10 cellular contexts compared by ENCODE assay signal in genomic region chr1:223230161-223230881, GRCh38.
DNase-seq lines count a peak whose midpoint lies in the region; ATAC-seq and TF ChIP-seq lines count a peak whose summit lies in the region.
"Had no signal": no experiment of that assay in that cellular context is flagged by ENCODE, and none has a peak within 500 bp of the region (broad histone marks: within the 10 kb centered on the region; RNA-seq: fewer than 3 reads in every experiment).

No MANE protein-coding gene starts in this region.

- no peak for TF ChIP-seq CTCF in HCT116 (IDR thresholded peaks at IDR 0.05 in 2 of 3, conservative IDR thresholded peaks at IDR 0.05 in 1 of 3; ENCODE audit: borderline replicate concordance in 1 of 3, insufficient read depth in 1 of 3, low read depth in 2 of 3, low read length in 2 of 3)

- no TSS peak for BruUV-seq in HCT116 (replicated peaks; lab: Mats Ljungman, UMichigan)

- RAD21 ChIA-PET in HCT116 (lab: Charles Lee; ENCODE audit: low non-redundant PET in 1 of 2, low total read pairs in 2 of 2, uncharacterized antibody in 2 of 2, unreplicated experiment in 2 of 2): interaction anchor here in 1 of 2 experiments (0.6 kb wide), 1 partner anchor 1021 kb away, joined by 3 read pairs; no protein-coding TSS in a partner anchor

- peak overlapping the region in 1 of 2 experiments; percentile 24; a peak in 1 of 4 replicates for H3K4me3 ChIP-seq in HCT116 (replicated peaks in 1 of 2; ENCODE audit: low read depth in 1 of 2, low read length in 2 of 2)
- no peak overlapping the region for H3K4me3 ChIP-seq in SJCRH30
- H3K4me3 ChIP-seq: cardiac muscle cell had no signal

- no peaks in the 10 kb centered on the region for H3K9me2 ChIP-seq in HCT116 (ENCODE audit: insufficient read depth)

- no peak for TF ChIP-seq RAD21 in HCT116 (IDR thresholded peaks at IDR 0.05; ENCODE audit: low read depth)

- H3K4me2 ChIP-seq in HCT116 (ENCODE audit: low read length): peak overlapping the region; percentile 62

- H3K79me2 ChIP-seq in HCT116 (ENCODE audit: insufficient read depth, low read length): no peaks in the 10 kb centered on the region

- no peak overlapping the region for H3K9ac ChIP-seq in HCT116 (ENCODE audit: low read length)

- POLR2A ChIA-PET in HCT116 (lab: Charles Lee): no interaction called here

- peak overlapping the region; percentile 90 for H2AFZ ChIP-seq in HCT116 (ENCODE audit: low read depth, low read length, poor library complexity, severe bottlenecking)

- H3K36me3 ChIP-seq in HCT116 (ENCODE audit: control insufficient read depth in 1 of 2, insufficient read depth in 2 of 2, low read length in 2 of 2) (no peaks in the 10 kb centered on the region), SJCRH30 (no peaks in the 10 kb centered on the region)
- H3K36me3 ChIP-seq: cardiac muscle cell had no signal

- no peak for TF ChIP-seq POLR2A in HCT116 (IDR thresholded peaks at IDR 0.05; ENCODE audit: borderline replicate concordance, extremely low read depth, insufficient read depth, insufficient read length)

- CTCF ChIA-PET in HCT116 (lab: Charles Lee): no interaction called here

- H4K20me1 ChIP-seq in HCT116 (ENCODE audit: insufficient read depth): no peaks in the 10 kb centered on the region

- H3K4me1 ChIP-seq in HCT116 (ENCODE audit: control insufficient read depth in 1 of 2, insufficient read depth in 2 of 2, low read length in 2 of 2): peaks cover 17 to 49% of the 10 kb centered on the region in 2 experiments
- peaks cover 4% of the 10 kb centered on the region for H3K4me1 ChIP-seq in SJCRH30

- peak; percentile 63 for DNase-seq in 8988T
- peak; percentile 41 for DNase-seq in HCT116 (ENCODE audit: low read depth, low spot score)
- peak; percentile 75 for DNase-seq in activated CD8-positive, alpha-beta memory T cell treated with anti-CD3 and anti-CD28 coated beads, Interleukin-2, amount 50 U/mL, for 48 hours
- DNase-seq in fibroblast of peridontal ligament (ENCODE audit: extremely low read depth): peak; percentile 92
- DNase-seq in DMS53 (lab: John Stamatoyannopoulos, UW): no peak
- DNase-seq in NCI-H2029 (lab: John Stamatoyannopoulos, UW): no peak
- no peak for DNase-seq in SJCRH30
- no peak for DNase-seq in pons (ENCODE audit: low spot score)

- H3K9me3 ChIP-seq in HCT116 (ENCODE audit: control insufficient read depth in 1 of 2, insufficient read depth in 1 of 2, low read depth in 1 of 2, low read length in 2 of 2) (no peaks in the 10 kb centered on the region), SJCRH30 (replicated peaks) (no peaks in the 10 kb centered on the region)

- H3K27me3 ChIP-seq in HCT116 (ENCODE audit: insufficient read depth, low read length) (no peaks in the 10 kb centered on the region), SJCRH30 (no peaks in the 10 kb centered on the region)
- H3K27me3 ChIP-seq: cardiac muscle cell had no signal

- ATAC-seq in HCT116: peak; percentile 57
- ATAC-seq: Right ventricle myocardium inferior had no signal

- intact Hi-C loops in HCT116 (cut with micrococcal nuclease): no loop called here

- H3K27ac ChIP-seq in HCT116 (ENCODE audit: low read depth, low read length) (peak overlapping the region; percentile 27; the same call in 1 of the 2 replicates), SJCRH30 (no peak overlapping the region)
- H3K27ac ChIP-seq: cardiac muscle cell had no signal

TF ChIP-seq in HCT116, 20 proteins besides CTCF, POLR2A, EP300 and RAD21:
- TF ChIP-seq SRF (IDR thresholded peaks at IDR 0.05; ENCODE audit: low read depth) (no peak), POLR2AphosphoS5 (IDR thresholded peaks at IDR 0.05; ENCODE audit: low read depth, low read length) (no peak), SP1 (IDR thresholded peaks at IDR 0.05; ENCODE audit: low read depth) (peak; percentile 37; the same call in 1 of the 2 replicates), JUND (IDR thresholded peaks at IDR 0.05) (0 out of 2 replicates have a peak, but pooled peaks have one; percentile 41), ZFX (IDR thresholded peaks at IDR 0.05) (no peak), FOSL1 (IDR thresholded peaks at IDR 0.05; ENCODE audit: low read depth) (peak; percentile 73)

Comparison
In these comparisons a context has a peak if more than half of its experiments do, and no peak if none do; other contexts are left out.
1. DNase-seq: peak in 8988T (single experiment), HCT116 (single experiment), activated CD8-positive, alpha-beta memory T cell treated with anti-CD3 and anti-CD28 coated beads, Interleukin-2, amount 50 U/mL, for 48 hours (single experiment) and fibroblast of peridontal ligament (single experiment); none in DMS53 (single experiment), NCI-H2029 (single experiment), SJCRH30 (0 of 2) and pons (single experiment).